Comparison of ENCODE assay signal across 1 cellular context in the genomic region with DNA sequence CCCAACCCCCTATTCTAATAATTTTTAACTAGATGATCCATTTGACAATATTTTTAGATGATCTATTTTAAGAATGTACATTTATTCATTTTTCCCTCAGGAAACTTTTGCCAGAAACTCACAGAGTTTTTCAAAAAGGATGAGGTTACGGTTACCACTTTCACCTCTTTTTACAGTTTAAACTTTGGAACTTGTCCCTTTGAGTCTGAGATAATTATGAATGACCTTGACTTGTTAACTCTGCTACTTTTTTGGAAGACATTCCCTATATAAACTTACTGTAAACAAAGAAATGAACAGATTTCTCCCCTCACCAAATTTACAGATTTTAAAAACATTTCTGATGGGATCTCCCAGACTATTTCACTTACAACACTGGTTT.
TF ChIP-seq lines count a peak whose summit lies in the region.

No MANE protein-coding gene starts in this region.

TF ChIP-seq in IMR-90, 13 proteins besides CTCF, POLR2A, EP300 and RAD21:
- TF ChIP-seq, protein P1, sequence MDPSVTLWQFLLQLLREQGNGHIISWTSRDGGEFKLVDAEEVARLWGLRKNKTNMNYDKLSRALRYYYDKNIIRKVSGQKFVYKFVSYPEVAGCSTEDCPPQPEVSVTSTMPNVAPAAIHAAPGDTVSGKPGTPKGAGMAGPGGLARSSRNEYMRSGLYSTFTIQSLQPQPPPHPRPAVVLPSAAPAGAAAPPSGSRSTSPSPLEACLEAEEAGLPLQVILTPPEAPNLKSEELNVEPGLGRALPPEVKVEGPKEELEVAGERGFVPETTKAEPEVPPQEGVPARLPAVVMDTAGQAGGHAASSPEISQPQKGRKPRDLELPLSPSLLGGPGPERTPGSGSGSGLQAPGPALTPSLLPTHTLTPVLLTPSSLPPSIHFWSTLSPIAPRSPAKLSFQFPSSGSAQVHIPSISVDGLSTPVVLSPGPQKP (IDR thresholded peaks at IDR 0.05; ENCODE audit: borderline replicate concordance, low read depth, low read length), result no peak
- TF ChIP-seq CHD1 (IDR thresholded peaks at IDR 0.05; ENCODE audit: low read depth, low read length) (no peak), BHLHE40 (IDR thresholded peaks at IDR 0.05; ENCODE audit: low read depth, low read length) (no peak), CEBPB (IDR thresholded peaks at IDR 0.05; ENCODE audit: low read depth, low read length) (no peak), FOS (IDR thresholded peaks at IDR 0.05; ENCODE audit: low read depth, low read length) (no peak), SMC3 (IDR thresholded peaks at IDR 0.05; ENCODE audit: low read depth, low read length) (no peak), RFX5 (IDR thresholded peaks at IDR 0.05; ENCODE audit: low read depth, low read length) (no peak), MXI1 (IDR thresholded peaks at IDR 0.05; ENCODE audit: borderline replicate concordance, low read depth, low read length) (no peak), MAZ (IDR thresholded peaks at IDR 0.05; ENCODE audit: borderline replicate concordance, low read depth, low read length) (no peak), NFE2L2 (IDR thresholded peaks at IDR 0.05; ENCODE audit: low read depth, low read length) (no peak), MAFK (IDR thresholded peaks at IDR 0.05; ENCODE audit: low read depth, low read length) (no peak), RCOR1 (IDR thresholded peaks at IDR 0.05; ENCODE audit: insufficient replicate concordance, low read length) (no peak)
- TF ChIP-seq, protein P2, sequence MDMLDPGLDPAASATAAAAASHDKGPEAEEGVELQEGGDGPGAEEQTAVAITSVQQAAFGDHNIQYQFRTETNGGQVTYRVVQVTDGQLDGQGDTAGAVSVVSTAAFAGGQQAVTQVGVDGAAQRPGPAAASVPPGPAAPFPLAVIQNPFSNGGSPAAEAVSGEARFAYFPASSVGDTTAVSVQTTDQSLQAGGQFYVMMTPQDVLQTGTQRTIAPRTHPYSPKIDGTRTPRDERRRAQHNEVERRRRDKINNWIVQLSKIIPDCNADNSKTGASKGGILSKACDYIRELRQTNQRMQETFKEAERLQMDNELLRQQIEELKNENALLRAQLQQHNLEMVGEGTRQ (IDR thresholded peaks at IDR 0.05; ENCODE audit: low read depth, low read length), result no peak
